Comparison of ENCODE assay signal across 18 cellular contexts in genomic region chrX:109742722-109743121, GRCh38.
"Had no signal": no experiment of that assay in that cellular context is flagged by ENCODE, and none has a peak within 500 bp of the region (broad histone marks: within the 10 kb centered on the region; RNA-seq: fewer than 3 reads in every experiment).

No MANE protein-coding gene starts in this region.

- DNase-seq: cortex of kidney; dorsolateral prefrontal cortex; effector CD8-positive, alpha-beta T cell; foreskin melanocyte; head of caudate nucleus; left colon; left ventricle myocardium superior; mesenchymal stem cell; midbrain; naive B cell; occipital lobe; retina; sigmoid colon; small intestine; stimulated activated CD4-positive, alpha-beta T cell treated with anti-CD3 and anti-CD28 coated beads, Interleukin-2, amount 100 ng/mL, for 48 hours; stimulated activated naive CD8-positive, alpha-beta T cell treated with anti-CD3 and anti-CD28 coated beads, Interleukin-15, Interleukin-2, amounts not matched to agents 100 U/mL and 50 U/mL, for 24 hours; thyroid gland; uterus had no signal
